ENCODE assay signal across 14 cellular contexts in the genomic region with DNA sequence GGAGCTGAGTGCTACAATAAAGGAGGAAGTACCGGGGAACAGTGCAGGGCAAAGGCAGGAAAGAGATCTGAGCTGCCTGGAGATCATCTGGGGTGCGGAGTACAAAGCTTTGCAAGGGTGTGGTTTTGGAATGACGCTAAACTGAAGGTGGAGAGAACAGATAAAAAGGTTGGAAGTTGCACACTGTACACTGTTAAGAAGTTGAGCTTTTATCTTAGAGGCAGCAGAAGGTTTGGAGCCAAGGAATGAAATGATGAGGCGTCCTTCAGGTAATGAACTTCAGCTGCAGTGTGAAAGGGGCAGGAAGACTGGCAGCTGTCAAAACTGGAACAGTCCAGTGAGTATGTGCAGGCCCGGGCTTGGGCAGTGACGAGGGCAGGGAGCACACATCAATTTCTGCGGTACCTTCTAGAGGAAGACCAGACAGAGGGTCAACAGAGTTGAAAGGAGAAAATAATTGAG. TPM values are rescaled to one million over a fixed set of nuclear protein-coding genes. Genes with fewer than 3 reads are reported as not detected.
DNase-seq lines count a peak whose midpoint lies in the region; ATAC-seq and TF ChIP-seq lines count a peak whose summit lies in the region.
"Had no signal": no experiment of that assay in that cellular context is flagged by ENCODE, and none has a peak within 500 bp of the region (broad histone marks: within the 10 kb centered on the region; RNA-seq: fewer than 3 reads in every experiment).

No MANE protein-coding gene starts in this region.

- peak overlapping the region; percentile 8; the same call in 1 of the 2 replicates for H3K27ac Mint-ChIP-seq in HFFc6
- peak overlapping the region; percentile 18 for H3K27ac Mint-ChIP-seq in activated T-helper 17 cell treated with anti-CD3 and anti-CD28 coated beads, Interleukin-2, amount 50 U/mL, for 72 hours

- intact Hi-C loops in mucosa of descending colon (cut with DNase I, micrococcal nuclease) (no loop called here), gastrocnemius medialis (cut with DNase I; ENCODE audit: low total_unique reads) (no loop called here)

- no peak for ATAC-seq in activated T-helper 17 cell treated with anti-CD3 and anti-CD28 coated beads, Interleukin-2, amount 50 U/mL, for 72 hours (replicated peaks)
- ATAC-seq in mucosa of descending colon (peak; percentile 67), HG02884 (IDR thresholded peaks at IDR 0.05; ENCODE audit: unreplicated experiment) (no peak), gastrocnemius medialis (no peak)

- H3K4me3 ChIP-seq in mucosa of descending colon (no peak overlapping the region), gastrocnemius medialis (no peak overlapping the region)
- H3K4me3 ChIP-seq: right atrium auricular region had no signal

- DNase-seq in CD1c-positive myeloid dendritic cell (ENCODE audit: extremely low spot score) (peak; percentile 23), HFFc6 (no peak), mucosa of descending colon (peak in 1 of 3 donors; percentile 42), NCI-H1105 treated with DMSO at 0.1 percent for 48 hours (lab: John Stamatoyannopoulos, UW) (no peak), NCI-H2107 (lab: John Stamatoyannopoulos, UW) (no peak), gastrocnemius medialis (no peak)
- DNase-seq: C1 segment of cervical spinal cord; effector CD8-positive, alpha-beta T cell; KG1; NCI-H1694 treated with DMSO at 0.1 percent for 48 hours; stimulated activated CD4-positive, alpha-beta T cell treated with anti-CD3 and anti-CD28 coated beads, Interleukin-2, amount 100 ng/mL, for 48 hours had no signal

- no peaks in the 10 kb centered on the region for H3K27me3 ChIP-seq in gastrocnemius medialis
- H3K27me3 ChIP-seq: right atrium auricular region had no signal

- H3K36me3 Mint-ChIP-seq in HFFc6 (ENCODE audit: low read depth), result peaks cover 56% of the 10 kb centered on the region
- H3K36me3 Mint-ChIP-seq in activated T-helper 17 cell treated with anti-CD3 and anti-CD28 coated beads, Interleukin-2, amount 50 U/mL, for 72 hours (ENCODE audit: low read depth), result peaks cover 100% of the 10 kb centered on the region

- H3K27me3 Mint-ChIP-seq in HFFc6 (ENCODE audit: insufficient read depth), result peaks cover 11% of the 10 kb centered on the region
- H3K27me3 Mint-ChIP-seq in activated T-helper 17 cell treated with anti-CD3 and anti-CD28 coated beads, Interleukin-2, amount 50 U/mL, for 72 hours, result no peaks in the 10 kb centered on the region

- TF ChIP-seq CTCF in HFFc6 (IDR thresholded peaks at IDR 0.05) (no peak), mucosa of descending colon (IDR thresholded peaks at IDR 0.05) (no peak), gastrocnemius medialis (IDR thresholded peaks at IDR 0.05 in 4 of 5, conservative IDR thresholded peaks at IDR 0.05 in 1 of 5) (no peak)

- peak overlapping the region in 2 of 4 donors; percentile 85 to 89 for H3K27ac ChIP-seq in gastrocnemius medialis
- H3K27ac ChIP-seq: right atrium auricular region had no signal

- H3K4me1 ChIP-seq in mucosa of descending colon (ENCODE audit: low read depth) (peaks cover 35% of the 10 kb centered on the region), gastrocnemius medialis (peaks cover 7 to 19% of the 10 kb centered on the region in 2 donors)

- no peak for TF ChIP-seq POLR2A in gastrocnemius medialis (IDR thresholded peaks at IDR 0.05)

- in situ Hi-C loops in gastrocnemius medialis (cut with MboI; ENCODE audit: low sequenced_read_pairs in 4 of 4), result no loop called here

- H3K4me1 Mint-ChIP-seq in HFFc6 (ENCODE audit: low read depth), result no peaks in the 10 kb centered on the region; the same call in 1 of the 2 replicates
- H3K4me1 Mint-ChIP-seq in activated T-helper 17 cell treated with anti-CD3 and anti-CD28 coated beads, Interleukin-2, amount 50 U/mL, for 72 hours, result peaks cover 15% of the 10 kb centered on the region

- peaks cover 15% of the 10 kb centered on the region for H3K36me3 ChIP-seq in mucosa of descending colon (ENCODE audit: low read depth)
- peaks cover 0 to 80% of the 10 kb centered on the region in 2 donors for H3K36me3 ChIP-seq in gastrocnemius medialis

- H3K9me3 ChIP-seq in mucosa of descending colon (no peaks in the 10 kb centered on the region), gastrocnemius medialis (no peaks in the 10 kb centered on the region)
- H3K9me3 ChIP-seq: right atrium auricular region had no signal

- H3K4me3 Mint-ChIP-seq in HFFc6, result no peak overlapping the region
- H3K4me3 Mint-ChIP-seq in activated T-helper 17 cell treated with anti-CD3 and anti-CD28 coated beads, Interleukin-2, amount 50 U/mL, for 72 hours, result no peak overlapping the region

- no peaks in the 10 kb centered on the region for H3K9me3 Mint-ChIP-seq in HFFc6
- H3K9me3 Mint-ChIP-seq in activated T-helper 17 cell treated with anti-CD3 and anti-CD28 coated beads, Interleukin-2, amount 50 U/mL, for 72 hours, result no peaks in the 10 kb centered on the region

RNA-seq across cellular contexts. Expression of gene ANKRD61, which starts 7.2 kb away (rescaled TPM):
- under 1 TPM in 4 of 6 experiments, not detected in 2; 0.17 to 0.24 (median 0.19) TPM for total RNA-seq in HFFc6 (2021; fragmentation: NEBNext Ultra II Directional; extraction: Animal tissue kit (Norgen Biotek cat#: 25700))
- under 1 TPM in 1 of 2 donors, not detected in 1; 0.26 TPM for total RNA-seq in activated T-helper 17 cell treated with anti-CD3 and anti-CD28 coated beads, Interleukin-2, amount 50 U/mL, for 72 hours
- total RNA-seq in mucosa of descending colon (not detected), gastrocnemius medialis (1 to 10 TPM in 1 of 4 donors, under 1 TPM in 1, not detected in 2; 0.39 to 1.0 TPM)
- total RNA-seq: right atrium auricular region had no signal

RNA-seq across cellular contexts. Expression of gene AIMP2, which starts 14.9 kb away (rescaled TPM):
- 10 to 100 TPM; 36.2 to 47.2 (median 42.9) TPM for total RNA-seq in HFFc6 (2021; fragmentation: NEBNext Ultra II Directional; extraction: Animal tissue kit (Norgen Biotek cat#: 25700))
- 10 to 100 TPM; 21.5 to 45.2 TPM for total RNA-seq in activated T-helper 17 cell treated with anti-CD3 and anti-CD28 coated beads, Interleukin-2, amount 50 U/mL, for 72 hours
- total RNA-seq in mucosa of descending colon (10 to 100 TPM; 29.4 to 47.3 (median 36.7) TPM), gastrocnemius medialis (100 to 1,000 TPM in 3 of 4 donors, 10 to 100 TPM in 1; 99.1 to 272 (median 194) TPM)

RNA-seq across cellular contexts. Expression of gene PMS2, which starts 15.2 kb away (rescaled TPM):
- 10 to 100 TPM; 12.1 to 13.4 (median 12.8) TPM for total RNA-seq in HFFc6 (2021; fragmentation: NEBNext Ultra II Directional; extraction: Animal tissue kit (Norgen Biotek cat#: 25700))
- total RNA-seq in activated T-helper 17 cell treated with anti-CD3 and anti-CD28 coated beads, Interleukin-2, amount 50 U/mL, for 72 hours, result 10 to 100 TPM; 17.4 to 20.6 TPM
- 10 to 100 TPM in 2 of 3 donors, 1 to 10 TPM in 1; 9.8 to 12.4 (median 12.1) TPM for total RNA-seq in mucosa of descending colon
- 1 to 10 TPM; 3.6 to 9.0 (median 7.2) TPM for total RNA-seq in gastrocnemius medialis

RNA-seq across cellular contexts. Expression of gene EIF2AK1, which starts 35.0 kb away (rescaled TPM):
- 100 to 1,000 TPM in 4 of 6 experiments, 10 to 100 TPM in 2; 90.4 to 103 (median 101) TPM for total RNA-seq in HFFc6 (2021; fragmentation: NEBNext Ultra II Directional; extraction: Animal tissue kit (Norgen Biotek cat#: 25700))
- 100 to 1,000 TPM; 116 to 117 TPM for total RNA-seq in activated T-helper 17 cell treated with anti-CD3 and anti-CD28 coated beads, Interleukin-2, amount 50 U/mL, for 72 hours
- total RNA-seq in mucosa of descending colon (10 to 100 TPM; 62.8 to 99.2 (median 95.5) TPM), gastrocnemius medialis (100 to 1,000 TPM in 2 of 4 donors, 10 to 100 TPM in 2; 74.5 to 284 (median 111) TPM)

RNA-seq across cellular contexts. Expression of gene RSPH10B, which starts 53.5 kb away (rescaled TPM):
- total RNA-seq in HFFc6 (2021; fragmentation: NEBNext Ultra II Directional; extraction: Animal tissue kit (Norgen Biotek cat#: 25700)), result under 1 TPM in 1 of 6 experiments, not detected in 5; 0.24 TPM
- total RNA-seq in activated T-helper 17 cell treated with anti-CD3 and anti-CD28 coated beads, Interleukin-2, amount 50 U/mL, for 72 hours, result 1 to 10 TPM in 1 of 2 donors, under 1 TPM in 1; 0.11 to 2.2 TPM
- total RNA-seq in mucosa of descending colon (not detected), gastrocnemius medialis (1 to 10 TPM in 1 of 4 donors, not detected in 3; 1.1 TPM)
- total RNA-seq: right atrium auricular region had no signal
